Comparison of ENCODE assay signal across 23 cellular contexts in the genomic region with DNA sequence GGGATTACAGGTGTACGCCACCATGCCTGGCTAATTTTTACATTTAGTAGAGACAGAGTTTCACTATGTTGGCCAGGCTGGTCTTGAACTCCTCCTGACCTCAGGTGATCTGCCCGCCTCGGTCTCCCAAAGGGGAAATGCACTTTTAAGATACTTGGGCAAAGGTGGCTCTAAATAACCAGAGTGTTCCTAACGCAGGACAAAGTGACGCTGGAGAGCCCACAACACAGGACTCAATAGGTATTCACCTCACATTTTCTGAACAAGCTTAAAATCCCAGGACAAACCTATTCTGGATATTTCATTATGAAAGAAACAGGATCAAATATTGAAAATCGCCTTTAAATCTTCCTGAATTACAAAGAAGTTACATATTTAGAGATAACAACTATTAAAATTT.
DNase-seq lines count a peak whose midpoint lies in the region; ATAC-seq lines count a peak whose summit lies in the region.
"Had no signal": no experiment of that assay in that cellular context is flagged by ENCODE, and none has a peak within 500 bp of the region (broad histone marks: within the 10 kb centered on the region; RNA-seq: fewer than 3 reads in every experiment).

No MANE protein-coding gene starts in this region.

- DNase-seq in left lobe of liver (ENCODE audit: low spot score): no peak
- DNase-seq in NOMO-1 (lab: John Stamatoyannopoulos, UW; ENCODE audit: unreplicated experiment in 2 of 2): no peak
- DNase-seq: 8988T; ACHN; AML-193; BE2C; C1 segment of cervical spinal cord; Caco-2; Calu3; CD4-positive, alpha-beta memory T cell; CD4-positive, alpha-beta T cell; CD4-positive, CD25-positive, alpha-beta regulatory T cell; CD8-positive, alpha-beta memory T cell; CD8-positive, alpha-beta T cell; COR-L47; DMS 273 treated with DMSO at 0.1 percent for 48 hours; DMS153; DMS53; DMS79; DMS79 treated with DMSO at 0.1 percent for 48 hours; DND-41; EL had no signal

- ATAC-seq in left lobe of liver: peak; percentile 51
- ATAC-seq: A549; CD8-positive, alpha-beta T cell had no signal
